Comparison of ENCODE assay signal across 1 cellular context in the genomic region with DNA sequence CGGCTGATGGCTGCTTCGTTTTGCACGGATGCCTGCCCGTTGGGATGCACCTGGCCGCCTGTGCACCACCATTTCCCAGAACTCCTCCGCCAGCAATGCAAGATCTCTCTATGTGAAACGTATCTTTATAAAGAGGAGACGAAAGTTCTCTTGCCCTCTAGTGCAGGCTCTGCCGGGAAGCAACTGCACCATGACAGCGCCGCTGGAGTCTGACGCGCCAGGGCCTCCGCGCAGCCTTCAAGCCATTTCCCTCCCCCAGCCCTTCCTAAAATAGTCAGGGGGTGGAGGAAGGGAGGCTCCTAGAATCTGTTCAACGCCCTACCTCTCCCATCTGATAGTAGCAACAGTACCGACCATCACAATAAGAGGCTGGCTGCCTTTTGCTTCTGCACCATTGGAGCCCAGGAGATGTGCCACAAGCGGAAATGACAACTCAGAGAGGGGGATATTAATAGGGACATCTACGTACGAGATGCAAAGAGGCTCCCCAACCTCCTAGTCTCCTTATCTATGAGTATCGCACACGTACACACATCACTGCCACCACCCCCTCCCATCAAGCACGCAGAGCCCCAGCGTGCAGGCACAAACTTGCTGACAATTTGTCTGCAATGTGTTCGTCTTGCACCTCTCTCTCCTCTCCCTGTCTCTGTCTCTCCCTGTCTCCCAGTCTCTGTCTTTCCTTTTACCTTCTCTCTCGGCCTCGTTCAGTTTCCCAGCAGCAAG.
TF ChIP-seq lines count a peak whose summit lies in the region.

No MANE protein-coding gene starts in this region.

TF ChIP-seq in HEK293, 187 proteins besides CTCF, POLR2A, EP300 and RAD21 (continued from another document):
- TF ChIP-seq, protein P1, sequence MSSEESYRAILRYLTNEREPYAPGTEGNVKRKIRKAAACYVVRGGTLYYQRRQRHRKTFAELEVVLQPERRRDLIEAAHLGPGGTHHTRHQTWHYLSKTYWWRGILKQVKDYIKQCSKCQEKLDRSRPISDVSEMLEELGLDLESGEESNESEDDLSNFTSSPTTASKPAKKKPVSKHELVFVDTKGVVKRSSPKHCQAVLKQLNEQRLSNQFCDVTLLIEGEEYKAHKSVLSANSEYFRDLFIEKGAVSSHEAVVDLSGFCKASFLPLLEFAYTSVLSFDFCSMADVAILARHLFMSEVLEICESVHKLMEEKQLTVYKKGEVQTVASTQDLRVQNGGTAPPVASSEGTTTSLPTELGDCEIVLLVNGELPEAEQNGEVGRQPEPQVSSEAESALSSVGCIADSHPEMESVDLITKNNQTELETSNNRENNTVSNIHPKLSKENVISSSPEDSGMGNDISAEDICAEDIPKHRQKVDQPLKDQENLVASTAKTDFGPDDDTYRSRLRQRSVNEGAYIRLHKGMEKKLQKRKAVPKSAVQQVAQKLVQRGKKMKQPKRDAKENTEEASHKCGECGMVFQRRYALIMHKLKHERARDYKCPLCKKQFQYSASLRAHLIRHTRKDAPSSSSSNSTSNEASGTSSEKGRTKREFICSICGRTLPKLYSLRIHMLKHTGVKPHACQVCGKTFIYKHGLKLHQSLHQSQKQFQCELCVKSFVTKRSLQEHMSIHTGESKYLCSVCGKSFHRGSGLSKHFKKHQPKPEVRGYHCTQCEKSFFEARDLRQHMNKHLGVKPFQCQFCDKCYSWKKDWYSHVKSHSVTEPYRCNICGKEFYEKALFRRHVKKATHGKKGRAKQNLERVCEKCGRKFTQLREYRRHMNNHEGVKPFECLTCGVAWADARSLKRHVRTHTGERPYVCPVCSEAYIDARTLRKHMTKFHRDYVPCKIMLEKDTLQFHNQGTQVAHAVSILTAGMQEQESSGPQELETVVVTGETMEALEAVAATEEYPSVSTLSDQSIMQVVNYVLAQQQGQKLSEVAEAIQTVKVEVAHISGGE (tag by site-specific recombination; conservative IDR thresholded peaks at IDR 0.05; ENCODE audit: low read depth) = peak; percentile 44
- TF ChIP-seq, protein P2, sequence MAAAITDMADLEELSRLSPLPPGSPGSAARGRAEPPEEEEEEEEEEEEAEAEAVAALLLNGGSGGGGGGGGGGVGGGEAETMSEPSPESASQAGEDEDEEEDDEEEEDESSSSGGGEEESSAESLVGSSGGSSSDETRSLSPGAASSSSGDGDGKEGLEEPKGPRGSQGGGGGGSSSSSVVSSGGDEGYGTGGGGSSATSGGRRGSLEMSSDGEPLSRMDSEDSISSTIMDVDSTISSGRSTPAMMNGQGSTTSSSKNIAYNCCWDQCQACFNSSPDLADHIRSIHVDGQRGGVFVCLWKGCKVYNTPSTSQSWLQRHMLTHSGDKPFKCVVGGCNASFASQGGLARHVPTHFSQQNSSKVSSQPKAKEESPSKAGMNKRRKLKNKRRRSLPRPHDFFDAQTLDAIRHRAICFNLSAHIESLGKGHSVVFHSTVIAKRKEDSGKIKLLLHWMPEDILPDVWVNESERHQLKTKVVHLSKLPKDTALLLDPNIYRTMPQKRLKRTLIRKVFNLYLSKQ (tag by site-specific recombination; IDR thresholded peaks at IDR 0.05; ENCODE audit: borderline replicate concordance) = no peak
